ENCODE assay signal across 8 cellular contexts in the genomic region with DNA sequence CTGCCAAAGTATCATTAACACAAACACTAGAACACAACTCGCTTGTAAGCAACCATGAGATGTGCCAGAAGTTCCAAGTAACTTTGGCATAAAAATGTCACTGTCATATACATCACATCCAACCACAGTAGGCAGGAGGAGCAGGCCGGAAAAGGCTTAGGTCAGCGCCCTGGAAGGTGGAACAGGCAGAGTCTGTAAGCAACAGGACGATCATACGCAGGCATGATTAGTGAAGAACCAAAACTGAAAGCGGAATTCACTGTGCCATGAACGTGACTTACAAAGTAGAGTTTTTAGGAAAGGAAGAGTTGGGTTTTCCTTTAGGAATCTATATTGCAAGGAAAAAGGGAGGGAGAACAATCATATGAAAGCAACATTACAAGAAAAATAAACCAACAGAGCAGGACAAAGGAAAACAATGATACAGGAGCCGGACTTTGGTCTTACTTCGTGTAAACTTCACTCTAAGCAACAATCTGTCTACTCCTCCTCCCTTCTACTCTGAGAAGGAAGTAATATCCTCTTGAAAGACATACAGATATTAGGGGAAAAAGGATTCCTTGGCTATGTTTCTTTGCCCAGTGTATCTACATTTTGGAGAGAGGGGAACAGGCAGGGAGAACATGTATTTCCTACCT. TPM values are rescaled to one million over a fixed set of nuclear protein-coding genes. Genes with fewer than 3 reads are reported as not detected.
DNase-seq lines count a peak whose midpoint lies in the region; ATAC-seq, FAIRE-seq and TF ChIP-seq lines count a peak whose summit lies in the region.

No MANE protein-coding gene starts in this region.

- H3K27ac ChIP-seq in CD8-positive, alpha-beta memory T cell (ENCODE audit: low read depth, low read length): no peak overlapping the region
- H3K27ac ChIP-seq in heart right ventricle (peak overlapping the region in 8 of 10 donors; percentile 36 to 78 (median 58)), prostate gland (peak overlapping the region; percentile 63 to 76)

- WGBS in heart right ventricle, 2 donors: 29 to 36% methylated on average over 9 of the region's 9 CpGs
- 23% methylated on average over 9 of the region's 9 CpGs for WGBS in prostate gland

- H3K4me3 Mint-ChIP-seq in CD8-positive, alpha-beta memory T cell: peak overlapping the region; percentile 28 to 79 (median 54)

- peaks cover 5 to 80% (median 29%) of the 10 kb centered on the region in 3 donors for H3K36me3 Mint-ChIP-seq in CD8-positive, alpha-beta memory T cell

- H3K4me3 ChIP-seq in CD8-positive, alpha-beta memory T cell (ENCODE audit: low read length): no peak overlapping the region
- H3K4me3 ChIP-seq in heart right ventricle (peak overlapping the region in 6 of 10 donors; percentile 10 to 30 (median 26)), prostate gland (peak overlapping the region in 1 of 2 donors; percentile 14)

- no peak for DNase-seq in CD8-positive, alpha-beta memory T cell
- DNase-seq in activated effector memory CD4-positive, alpha-beta T cell treated with anti-CD3 and anti-CD28 coated beads, Interleukin-2, amount 50 U/mL, for 16 hours: peak; percentile 61
- peak in 1 of 2 donors; percentile 44 for DNase-seq in heart right ventricle
- peak; percentile 58 for DNase-seq in prostate gland (ENCODE audit: low spot score)
- DNase-seq in amniotic stem cell (lab: John Stamatoyannopoulos, UW): no peak
- no peak for DNase-seq in RCC 7860 (ENCODE audit: low spot score)
- DNase-seq in stimulated activated CD4-positive, alpha-beta T cell treated with anti-CD3 and anti-CD28 coated beads, Interleukin-12 subunit alpha, Interleukin-12 subunit beta, amount 100 ng/mL, for 4 hours: no peak

- H3K9me3 Mint-ChIP-seq in CD8-positive, alpha-beta memory T cell: no peaks in the 10 kb centered on the region

- H3K27me3 Mint-ChIP-seq in CD8-positive, alpha-beta memory T cell: no peaks in the 10 kb centered on the region

- POLR2A ChIA-PET in CD8-positive, alpha-beta memory T cell (lab: Charles Lee): no interaction called here

- CTCF ChIA-PET in CD8-positive, alpha-beta memory T cell (lab: Charles Lee): interaction anchor here (2.5 kb wide), 1 partner anchor 17 kb away, joined by 8 read pairs; no protein-coding TSS in a partner anchor

- TF ChIP-seq POLR2A in prostate gland (IDR thresholded peaks at IDR 0.05): no peak

- no peak for FAIRE-seq in RCC 7860 (lab: Jason Lieb, UNC)

- TF ChIP-seq CTCF in heart right ventricle (IDR thresholded peaks at IDR 0.05) (no peak), prostate gland (IDR thresholded peaks at IDR 0.05) (no peak)

- ATAC-seq in heart right ventricle (peak; percentile 53 to 84 (median 74)), GM19328 (IDR thresholded peaks at IDR 0.05; ENCODE audit: unreplicated experiment) (no peak)

- H3K4me1 ChIP-seq in CD8-positive, alpha-beta memory T cell (ENCODE audit: insufficient read depth, low read length): no peaks in the 10 kb centered on the region
- H3K4me1 ChIP-seq in heart right ventricle (peaks cover 3 to 46% (median 32%) of the 10 kb centered on the region in 9 donors), prostate gland (replicated peaks) (no peaks in the 10 kb centered on the region)

- peaks cover 43% of the 10 kb centered on the region for H3K36me3 ChIP-seq in CD8-positive, alpha-beta memory T cell (ENCODE audit: insufficient read depth, low read length)
- H3K36me3 ChIP-seq in heart right ventricle (peaks cover 0 to 98% (median 30%) of the 10 kb centered on the region in 9 donors), prostate gland (no peaks in the 10 kb centered on the region)

- no peaks in the 10 kb centered on the region for H3K9me3 ChIP-seq in CD8-positive, alpha-beta memory T cell (ENCODE audit: low read length)
- H3K9me3 ChIP-seq in heart right ventricle (no peaks in the 10 kb centered on the region), prostate gland (no peaks in the 10 kb centered on the region)

- intact Hi-C loops in heart right ventricle (cut with DNase I) (loop anchor here in 1 of 10 donors (5.0 kb wide), 1 partner anchor 170 kb away; a partner anchor contains a TSS), prostate gland (cut with DNase I) (no loop called here)

- no peaks in the 10 kb centered on the region for H3K27me3 ChIP-seq in CD8-positive, alpha-beta memory T cell (ENCODE audit: insufficient read depth, low read length, poor library complexity, severe bottlenecking)
- H3K27me3 ChIP-seq in heart right ventricle (no peaks in the 10 kb centered on the region), prostate gland (replicated peaks; ENCODE audit: insufficient read depth) (no peaks in the 10 kb centered on the region)

- H3K27ac Mint-ChIP-seq in CD8-positive, alpha-beta memory T cell: peak overlapping the region; percentile 5 to 94 (median 88)

- peaks cover 24 to 51% (median 47%) of the 10 kb centered on the region in 3 donors for H3K4me1 Mint-ChIP-seq in CD8-positive, alpha-beta memory T cell

RNA-seq across cellular contexts. Expression of a gene that starts 52.2 kb away (rescaled TPM):
- 100 to 1,000 TPM; 579 to 596 TPM for total RNA-seq in CD8-positive, alpha-beta memory T cell
- polyA plus RNA-seq in CD8-positive, alpha-beta memory T cell: 44.0 TPM
- total RNA-seq in heart right ventricle (100 to 1,000 TPM; 600 to 791 (median 620) TPM), prostate gland (100 to 1,000 TPM; 643 to 716 TPM)
- 100 to 1,000 TPM; 478 to 505 TPM for polyA plus RNA-seq in heart right ventricle

Comparison
In these comparisons a context has a peak if more than half of its experiments do, and no peak if none do; other contexts are left out.
1. DNase-seq: peak in activated effector memory CD4-positive, alpha-beta T cell treated with anti-CD3 and anti-CD28 coated beads, Interleukin-2, amount 50 U/mL, for 16 hours (single experiment) and prostate gland (single experiment); none in CD8-positive, alpha-beta memory T cell (0 of 5), amniotic stem cell (single experiment), RCC 7860 (single experiment) and stimulated activated CD4-positive, alpha-beta T cell treated with anti-CD3 and anti-CD28 coated beads, Interleukin-12 subunit alpha, Interleukin-12 subunit beta, amount 100 ng/mL, for 4 hours (single experiment).